In genomic region chr9:111728617-111729366, GRCh38 we compare ENCODE assay signal across 1 cellular context.
TF ChIP-seq lines count a peak whose summit lies in the region.

No MANE protein-coding gene starts in this region.

TF ChIP-seq in GM23338, 12 proteins besides CTCF, POLR2A, EP300 and RAD21 (continued from another document):
- TF ChIP-seq REST (IDR thresholded peaks at IDR 0.05; ENCODE audit: unreplicated experiment) (no peak), JUNB (IDR thresholded peaks at IDR 0.05; ENCODE audit: unreplicated experiment) (no peak)
